In the genomic region with DNA sequence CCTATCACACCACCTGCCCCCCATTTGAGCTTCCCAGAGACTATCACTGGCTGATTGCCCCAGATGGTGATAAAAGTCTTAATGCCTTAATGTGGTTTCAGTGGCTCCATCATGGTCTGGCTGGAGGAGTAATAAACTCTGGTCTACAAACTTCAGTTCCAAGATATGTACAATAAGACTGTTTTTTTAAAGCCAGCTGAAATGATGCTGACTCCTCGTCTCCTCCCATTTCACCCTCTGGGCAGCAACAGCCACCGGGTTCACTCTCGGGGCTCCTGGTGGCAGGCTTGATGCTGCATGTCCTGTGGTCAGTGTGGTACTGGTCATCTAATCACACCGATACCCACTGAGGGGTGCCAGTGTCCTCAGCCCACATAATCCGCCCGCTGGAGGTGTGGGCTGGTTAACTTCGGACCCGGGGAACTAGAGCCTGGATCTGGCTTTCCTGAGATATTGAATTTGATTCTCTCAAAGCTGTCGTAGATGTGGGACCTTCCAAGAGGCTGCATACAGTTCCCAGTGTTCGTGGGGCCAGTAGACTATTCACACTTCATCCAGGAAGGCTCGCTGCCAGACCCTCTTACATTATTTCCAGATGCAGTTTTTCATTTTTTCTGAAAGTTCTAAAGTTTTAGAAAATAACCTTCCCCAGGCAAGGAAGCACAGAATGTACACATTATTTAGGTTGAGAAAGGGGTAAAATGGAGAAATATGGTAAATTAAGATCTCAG, we compare ENCODE assay signal across 19 cellular contexts.
"Had no signal": no experiment of that assay in that cellular context is flagged by ENCODE, and none has a peak within 500 bp of the region (broad histone marks: within the 10 kb centered on the region; RNA-seq: fewer than 3 reads in every experiment).

No MANE protein-coding gene starts in this region.

- H3K9me3 Mint-ChIP-seq: natural killer cell; stimulated activated naive CD8-positive, alpha-beta T cell treated with anti-CD3 and anti-CD28 coated beads, Interleukin-15, Interleukin-2, amounts not matched to agents 100 ng/mL and 50 ng/mL, for 24 hours had no signal

- H3K4me3 Mint-ChIP-seq: activated CD4-positive, alpha-beta memory T cell treated with anti-CD3 and anti-CD28 coated beads for 36 hours; activated naive CD4-positive, alpha-beta T cell treated with anti-CD3 and anti-CD28 coated beads for 36 hours; natural killer cell; stimulated activated naive CD8-positive, alpha-beta T cell treated with anti-CD3 and anti-CD28 coated beads, Interleukin-15, Interleukin-2, amounts not matched to agents 100 ng/mL and 50 ng/mL, for 24 hours had no signal

- H3K27ac Mint-ChIP-seq: activated CD4-positive, alpha-beta memory T cell treated with anti-CD3 and anti-CD28 coated beads for 36 hours; activated naive CD4-positive, alpha-beta T cell treated with anti-CD3 and anti-CD28 coated beads for 36 hours; natural killer cell; stimulated activated naive CD8-positive, alpha-beta T cell treated with anti-CD3 and anti-CD28 coated beads, Interleukin-15, Interleukin-2, amounts not matched to agents 100 ng/mL and 50 ng/mL, for 24 hours had no signal

- H3K36me3 Mint-ChIP-seq: activated CD4-positive, alpha-beta memory T cell treated with anti-CD3 and anti-CD28 coated beads for 36 hours; natural killer cell had no signal

- H3K4me3 ChIP-seq: body of pancreas, cardiac muscle cell, left lung, prostate gland, thyroid gland had no signal

- H3K4me1 Mint-ChIP-seq: natural killer cell had no signal

- ATAC-seq: body of pancreas, foreskin keratinocyte, left lung, natural killer cell had no signal

- DNase-seq: activated CD4-positive, alpha-beta memory T cell treated with anti-CD3 and anti-CD28 coated beads for 36 hours; activated CD4-positive, alpha-beta T cell treated with anti-CD3 and anti-CD28 coated beads for 48 hours; activated naive CD4-positive, alpha-beta T cell treated with anti-CD3 and anti-CD28 coated beads for 36 hours; activated T-cell treated with anti-CD3 and anti-CD28 coated beads, Interleukin-2, amount 50 U/mL, for 48 hours; amygdala; body of pancreas; dermis blood vessel endothelial cell; effector CD8-positive, alpha-beta T cell; erythroblast; foreskin keratinocyte; left lung; midbrain; natural killer cell; stimulated activated CD4-positive, alpha-beta T cell treated with anti-CD3 and anti-CD28 coated beads, Interleukin-12 subunit alpha, Interleukin-12 subunit beta, amount 100 ng/mL, for 4 hours; substantia nigra; thyroid gland had no signal
